Comparison of ENCODE assay signal across 18 cellular contexts in the genomic region with DNA sequence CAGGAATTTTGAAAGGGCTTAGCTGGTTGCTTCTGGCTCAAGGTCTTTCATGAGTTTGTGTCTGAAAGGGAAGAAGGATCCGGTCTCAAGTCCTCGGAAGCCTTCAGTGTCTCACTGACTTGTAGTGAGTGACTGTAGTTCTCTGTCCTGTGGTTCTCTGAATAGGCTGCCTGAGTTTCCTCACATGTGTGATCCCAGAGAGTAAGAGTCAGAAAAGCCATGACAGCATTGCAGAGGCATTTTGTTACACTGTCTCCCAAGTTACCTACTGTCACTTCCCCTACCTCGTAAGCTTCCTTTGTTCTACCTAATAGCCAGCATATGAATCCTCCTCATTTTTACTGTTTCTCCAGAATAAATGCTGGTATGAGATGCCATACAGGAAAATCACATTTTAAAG.
DNase-seq lines count a peak whose midpoint lies in the region; ATAC-seq, FAIRE-seq and TF ChIP-seq lines count a peak whose summit lies in the region.
"Had no signal": no experiment of that assay in that cellular context is flagged by ENCODE, and none has a peak within 500 bp of the region (broad histone marks: within the 10 kb centered on the region; RNA-seq: fewer than 3 reads in every experiment).

No MANE protein-coding gene starts in this region.

- no peaks in the 10 kb centered on the region for H3K79me2 ChIP-seq in keratinocyte (ENCODE audit: control insufficient read depth, insufficient read depth, low read length)

- H2AFZ ChIP-seq in keratinocyte (ENCODE audit: control insufficient read depth, low read length), result no peak overlapping the region

- H3K4me3 ChIP-seq in cardiac muscle cell (no peak overlapping the region), heart left ventricle (no peak overlapping the region), keratinocyte (ENCODE audit: control insufficient read depth in 2 of 3, extremely low read depth in 1 of 3, insufficient read depth in 2 of 3, low read depth in 1 of 3, low read length in 3 of 3) (no peak overlapping the region)
- H3K4me3 ChIP-seq: GM12878 had no signal

- H4K20me1 ChIP-seq in keratinocyte (ENCODE audit: control insufficient read depth, extremely low read depth, insufficient read depth, low read length), result no peaks in the 10 kb centered on the region

- H3K9me3 ChIP-seq in cardiac muscle cell (ENCODE audit: low read depth), result no peaks in the 10 kb centered on the region
- peaks cover 0 to 8% (median 0%) of the 10 kb centered on the region in 12 donors for H3K9me3 ChIP-seq in heart left ventricle
- no peaks in the 10 kb centered on the region for H3K9me3 ChIP-seq in keratinocyte (ENCODE audit: control insufficient read depth, low read depth, low read length)

- dilution Hi-C loops in keratinocyte (cut with MboI; ENCODE audit: extremely low pct_ligation_motif_present, low sequenced_read_pairs), result no loop called here

- H3K9ac ChIP-seq in keratinocyte (ENCODE audit: control insufficient read depth, extremely low read depth, insufficient read depth, low read length), result no peak overlapping the region

- H3K9me1 ChIP-seq in keratinocyte (ENCODE audit: control insufficient read depth, extremely low read depth, insufficient read depth, low read length), result no peaks in the 10 kb centered on the region

- TF ChIP-seq CTCF in cardiac muscle cell (IDR thresholded peaks at IDR 0.05; ENCODE audit: low read depth, low read length) (no peak), heart left ventricle (IDR thresholded peaks at IDR 0.05) (no peak), keratinocyte (optimal IDR thresholded peaks at IDR 0.05 in 1 of 3, IDR thresholded peaks at IDR 0.05 in 1 of 3, conservative IDR thresholded peaks at IDR 0.05 in 1 of 3; ENCODE audit: extremely low read depth in 1 of 3, insufficient read depth in 2 of 3, low read length in 3 of 3) (no peak)

- H3K36me3 ChIP-seq in cardiac muscle cell (no peaks in the 10 kb centered on the region), heart left ventricle (no peaks in the 10 kb centered on the region), keratinocyte (ENCODE audit: control insufficient read depth in 2 of 2, extremely low read depth in 1 of 2, insufficient read depth in 2 of 2, low read length in 2 of 2) (no peaks in the 10 kb centered on the region)

- 53 to 76% (median 69%) methylated on average over 3 of the region's 3 CpGs for WGBS in heart left ventricle, 4 donors

- intact Hi-C loops in heart left ventricle (cut with DNase I), result no loop called here

- H3K4me1 ChIP-seq in cardiac muscle cell (ENCODE audit: low read depth) (no peaks in the 10 kb centered on the region), heart left ventricle (no peaks in the 10 kb centered on the region), keratinocyte (ENCODE audit: control insufficient read depth, extremely low read depth, insufficient read depth, low read length) (no peaks in the 10 kb centered on the region)

- H3K27ac ChIP-seq in cardiac muscle cell (peak overlapping the region; percentile 49), heart left ventricle (no peak overlapping the region), keratinocyte (ENCODE audit: control insufficient read depth, insufficient read depth, low read length) (no peak overlapping the region)
- H3K27ac ChIP-seq: HL-60 had no signal

- H3K27me3 ChIP-seq in cardiac muscle cell (no peaks in the 10 kb centered on the region), heart left ventricle (no peaks in the 10 kb centered on the region), keratinocyte (ENCODE audit: control insufficient read depth, extremely low read depth, insufficient read depth, low read length) (no peaks in the 10 kb centered on the region)

- FAIRE-seq in keratinocyte (lab: Jason Lieb, UNC) (peak; percentile 91), frontal cortex (lab: Jason Lieb, UNC) (no peak)
- FAIRE-seq: A204.1, GM12878 had no signal

- peak in 1 of 2 donors; percentile 25 for DNase-seq in cardiac muscle cell (ENCODE audit: low read depth in 1 of 2, low spot score in 1 of 2)
- DNase-seq in heart left ventricle, result no peak
- DNase-seq in dedifferentiated amniotic fluid mesenchymal stem cell (ENCODE audit: extremely low spot score), result peak; percentile 20
- no peak for DNase-seq in keratinocyte (ENCODE audit: low read depth, low spot score)
- no peak for DNase-seq in activated CD4-positive, alpha-beta T cell treated with anti-CD3 and anti-CD28 coated beads for 1 hour
- no peak for DNase-seq in frontal cortex (ENCODE audit: low spot score in 2 of 2)
- DNase-seq in SHP77 (lab: John Stamatoyannopoulos, UW), result no peak
- DNase-seq: activated CD8-positive, alpha-beta memory T cell treated with anti-CD3 and anti-CD28 coated beads for 24 hours; aorta; CD4-positive, CD25-positive, alpha-beta regulatory T cell; DND-41; NCI-H187; NCI-H510A; stimulated activated naive CD8-positive, alpha-beta T cell treated with anti-CD3 and anti-CD28 coated beads, Interleukin-15, amount 100 ng/mL, for 72 hours had no signal

- no peak for ATAC-seq in heart left ventricle
- no peak for ATAC-seq in esophagus mucosa
- ATAC-seq: GM12878; stimulated activated naive CD8-positive, alpha-beta T cell treated with anti-CD3 and anti-CD28 coated beads, Interleukin-15, amount 100 ng/mL, for 72 hours had no signal

- no peak for TF ChIP-seq POLR2A in heart left ventricle (IDR thresholded peaks at IDR 0.05)

- no peak overlapping the region for H3K4me2 ChIP-seq in keratinocyte (ENCODE audit: control insufficient read depth, extremely low read depth, insufficient read depth, low read depth, low read length)
